In genomic region chr12:50120521-50120920, GRCh38 we compare ENCODE assay signal across 19 cellular contexts.
DNase-seq lines count a peak whose midpoint lies in the region; ATAC-seq lines count a peak whose summit lies in the region.
"Had no signal": no experiment of that assay in that cellular context is flagged by ENCODE, and none has a peak within 500 bp of the region (broad histone marks: within the 10 kb centered on the region; RNA-seq: fewer than 3 reads in every experiment).

No MANE protein-coding gene starts in this region.

- no peak overlapping the region for H3K4me3 Mint-ChIP-seq in activated T-cell treated with anti-CD3 and anti-CD28 coated beads, Interleukin-2, amount 50 U/mL, for 24 hours
- H3K4me3 Mint-ChIP-seq in stimulated activated naive CD8-positive, alpha-beta T cell treated with anti-CD3 and anti-CD28 coated beads, Interleukin-15, Interleukin-2, amounts not matched to agents 100 ng/mL and 50 ng/mL, for 24 hours: no peak overlapping the region
- H3K4me3 Mint-ChIP-seq in stimulated activated naive CD8-positive, alpha-beta T cell treated with anti-CD3 and anti-CD28 coated beads, Interleukin-15, amount 100 ng/mL, for 72 hours: no peak overlapping the region
- H3K4me3 Mint-ChIP-seq: B cell, CD14-positive monocyte, GM23338 had no signal

- ATAC-seq in stimulated activated naive CD8-positive, alpha-beta T cell treated with anti-CD3 and anti-CD28 coated beads, Interleukin-15, amount 100 ng/mL, for 72 hours: no peak
- ATAC-seq: GM12878, GM23338 had no signal

- no peak for DNase-seq in activated T-cell treated with anti-CD3 and anti-CD28 coated beads, Interleukin-2, amount 50 U/mL, for 24 hours
- DNase-seq in activated T-cell treated with anti-CD3 and anti-CD28 coated beads, Interleukin-2, amount 50 U/mL, for 48 hours: no peak
- no peak for DNase-seq in stimulated activated naive CD8-positive, alpha-beta T cell treated with anti-CD3 and anti-CD28 coated beads, Interleukin-15, amount 100 ng/mL, for 72 hours
- peak; percentile 47 for DNase-seq in islet precursor cell
- DNase-seq in effector CD4-positive, alpha-beta T cell: no peak
- no peak for DNase-seq in COLO668 (lab: John Stamatoyannopoulos, UW; ENCODE audit: unreplicated experiment)
- no peak for DNase-seq in germinal center (ENCODE audit: low spot score)
- DNase-seq: DND-41, Kasumi-1, NCI-H1694, NCI-H2081, NCI-H446, NCI-H69, SHP77 treated with DMSO at 0.1 percent for 48 hours had no signal

- no peaks in the 10 kb centered on the region for H3K9me3 Mint-ChIP-seq in activated T-cell treated with anti-CD3 and anti-CD28 coated beads, Interleukin-2, amount 50 U/mL, for 24 hours
- no peaks in the 10 kb centered on the region for H3K9me3 Mint-ChIP-seq in stimulated activated naive CD8-positive, alpha-beta T cell treated with anti-CD3 and anti-CD28 coated beads, Interleukin-15, Interleukin-2, amounts not matched to agents 100 ng/mL and 50 ng/mL, for 24 hours
- no peaks in the 10 kb centered on the region for H3K9me3 Mint-ChIP-seq in stimulated activated naive CD8-positive, alpha-beta T cell treated with anti-CD3 and anti-CD28 coated beads, Interleukin-15, amount 100 ng/mL, for 72 hours
- H3K9me3 Mint-ChIP-seq: CD14-positive monocyte, GM23338 had no signal

- H3K27me3 Mint-ChIP-seq in activated T-cell treated with anti-CD3 and anti-CD28 coated beads, Interleukin-2, amount 50 U/mL, for 24 hours: no peaks in the 10 kb centered on the region
- H3K27me3 Mint-ChIP-seq in stimulated activated naive CD8-positive, alpha-beta T cell treated with anti-CD3 and anti-CD28 coated beads, Interleukin-15, Interleukin-2, amounts not matched to agents 100 ng/mL and 50 ng/mL, for 24 hours: no peaks in the 10 kb centered on the region
- H3K27me3 Mint-ChIP-seq in stimulated activated naive CD8-positive, alpha-beta T cell treated with anti-CD3 and anti-CD28 coated beads, Interleukin-15, amount 100 ng/mL, for 72 hours: no peaks in the 10 kb centered on the region
- H3K27me3 Mint-ChIP-seq: B cell had no signal

- peaks cover 90% of the 10 kb centered on the region for H3K36me3 Mint-ChIP-seq in activated T-cell treated with anti-CD3 and anti-CD28 coated beads, Interleukin-2, amount 50 U/mL, for 24 hours (ENCODE audit: low read depth)
- peaks cover 53% of the 10 kb centered on the region for H3K36me3 Mint-ChIP-seq in stimulated activated naive CD8-positive, alpha-beta T cell treated with anti-CD3 and anti-CD28 coated beads, Interleukin-15, Interleukin-2, amounts not matched to agents 100 ng/mL and 50 ng/mL, for 24 hours (ENCODE audit: low read depth)

- peak overlapping the region; percentile 24 for H3K27ac Mint-ChIP-seq in activated T-cell treated with anti-CD3 and anti-CD28 coated beads, Interleukin-2, amount 50 U/mL, for 24 hours
- H3K27ac Mint-ChIP-seq in stimulated activated naive CD8-positive, alpha-beta T cell treated with anti-CD3 and anti-CD28 coated beads, Interleukin-15, Interleukin-2, amounts not matched to agents 100 ng/mL and 50 ng/mL, for 24 hours: peak overlapping the region; percentile 21
- H3K27ac Mint-ChIP-seq in stimulated activated naive CD8-positive, alpha-beta T cell treated with anti-CD3 and anti-CD28 coated beads, Interleukin-15, amount 100 ng/mL, for 72 hours: no peak overlapping the region
- H3K27ac Mint-ChIP-seq: B cell, GM23338 had no signal

- H3K4me1 Mint-ChIP-seq in activated T-cell treated with anti-CD3 and anti-CD28 coated beads, Interleukin-2, amount 50 U/mL, for 24 hours (ENCODE audit: low read depth): peaks cover 41% of the 10 kb centered on the region
- H3K4me1 Mint-ChIP-seq in stimulated activated naive CD8-positive, alpha-beta T cell treated with anti-CD3 and anti-CD28 coated beads, Interleukin-15, Interleukin-2, amounts not matched to agents 100 ng/mL and 50 ng/mL, for 24 hours (ENCODE audit: low read depth): peaks cover 32% of the 10 kb centered on the region
- H3K4me1 Mint-ChIP-seq in stimulated activated naive CD8-positive, alpha-beta T cell treated with anti-CD3 and anti-CD28 coated beads, Interleukin-15, amount 100 ng/mL, for 72 hours: peaks cover 35% of the 10 kb centered on the region
- H3K4me1 Mint-ChIP-seq: GM23338 had no signal

Comparison
In these comparisons a context has a peak if more than half of its experiments do, and no peak if none do; other contexts are left out.
1. H3K27ac Mint-ChIP-seq: peak in activated T-cell treated with anti-CD3 and anti-CD28 coated beads, Interleukin-2, amount 50 U/mL, for 24 hours (single experiment) and stimulated activated naive CD8-positive, alpha-beta T cell treated with anti-CD3 and anti-CD28 coated beads, Interleukin-15, Interleukin-2, amounts not matched to agents 100 ng/mL and 50 ng/mL, for 24 hours (single experiment); none in stimulated activated naive CD8-positive, alpha-beta T cell treated with anti-CD3 and anti-CD28 coated beads, Interleukin-15, amount 100 ng/mL, for 72 hours (0 of 2).